Comparison of ENCODE assay signal across 16 cellular contexts in genomic region chr9:90873422-90873821, GRCh38.
"Had no signal": no experiment of that assay in that cellular context is flagged by ENCODE, and none has a peak within 500 bp of the region (broad histone marks: within the 10 kb centered on the region; RNA-seq: fewer than 3 reads in every experiment).

No MANE protein-coding gene starts in this region.

- H3K27me3 ChIP-seq: colonic mucosa, neutrophil, testis, tibial nerve, upper lobe of right lung, vagina had no signal

- H3K27ac ChIP-seq: colonic mucosa, lower lobe of right lung, neutrophil, testis, tibial nerve, upper lobe of right lung, vagina had no signal

- ATAC-seq: lower lobe of right lung; stimulated activated naive B cell treated with anti-CD40 and anti-IgM and Interleukin-4, amounts not matched to agents 10 μg/mL and 1 μg/mL and 100 μg/mL, for 72 hours; stimulated activated naive CD8-positive, alpha-beta T cell treated with anti-CD3 and anti-CD28 coated beads, Interleukin-15, amount 100 ng/mL, for 72 hours; upper lobe of right lung had no signal

- H3K9me3 Mint-ChIP-seq: immature natural killer cell; naive B cell; stimulated activated naive B cell treated with anti-CD40 and anti-IgM and Interleukin-4, amounts not matched to agents 10 μg/mL and 1 μg/mL and 100 μg/mL, for 72 hours; stimulated activated naive CD8-positive, alpha-beta T cell treated with anti-CD3 and anti-CD28 coated beads, Interleukin-15, amount 100 ng/mL, for 72 hours had no signal

- H3K36me3 ChIP-seq: colonic mucosa, left ventricle myocardium inferior, vagina had no signal

- H3K4me1 Mint-ChIP-seq: stimulated activated naive CD8-positive, alpha-beta T cell treated with anti-CD3 and anti-CD28 coated beads, Interleukin-15, amount 100 ng/mL, for 72 hours had no signal

- DNase-seq: colonic mucosa; dermis blood vessel endothelial cell; left ventricle myocardium inferior; lower lobe of right lung; mesendoderm; naive B cell; right cardiac atrium; stimulated activated CD4-positive, alpha-beta T cell treated with anti-CD3 and anti-CD28 coated beads, Interleukin-4, amount 100 ng/mL, for 24 hours; stimulated activated naive B cell treated with anti-CD40 and anti-IgM and Interleukin-4, amounts not matched to agents 10 μg/mL and 1 μg/mL and 100 μg/mL, for 72 hours; stimulated activated naive CD8-positive, alpha-beta T cell treated with anti-CD3 and anti-CD28 coated beads, Interleukin-15, amount 100 ng/mL, for 72 hours; testis; upper lobe of right lung had no signal

- H3K9me3 ChIP-seq: colonic mucosa, left ventricle myocardium inferior, lower lobe of right lung, neutrophil, testis, tibial nerve, upper lobe of right lung, vagina had no signal

- H3K4me3 ChIP-seq: colonic mucosa, left ventricle myocardium inferior, lower lobe of right lung, testis, tibial nerve, upper lobe of right lung, vagina had no signal

- H3K4me3 Mint-ChIP-seq: immature natural killer cell; naive B cell; stimulated activated naive B cell treated with anti-CD40 and anti-IgM and Interleukin-4, amounts not matched to agents 10 μg/mL and 1 μg/mL and 100 μg/mL, for 72 hours; stimulated activated naive CD8-positive, alpha-beta T cell treated with anti-CD3 and anti-CD28 coated beads, Interleukin-15, amount 100 ng/mL, for 72 hours had no signal

- H3K4me1 ChIP-seq: colonic mucosa, left ventricle myocardium inferior, lower lobe of right lung, testis, upper lobe of right lung, vagina had no signal

- H3K27ac Mint-ChIP-seq: stimulated activated naive B cell treated with anti-CD40 and anti-IgM and Interleukin-4, amounts not matched to agents 10 μg/mL and 1 μg/mL and 100 μg/mL, for 72 hours; stimulated activated naive CD8-positive, alpha-beta T cell treated with anti-CD3 and anti-CD28 coated beads, Interleukin-15, amount 100 ng/mL, for 72 hours had no signal

- H3K27me3 Mint-ChIP-seq: naive B cell; stimulated activated naive B cell treated with anti-CD40 and anti-IgM and Interleukin-4, amounts not matched to agents 10 μg/mL and 1 μg/mL and 100 μg/mL, for 72 hours; stimulated activated naive CD8-positive, alpha-beta T cell treated with anti-CD3 and anti-CD28 coated beads, Interleukin-15, amount 100 ng/mL, for 72 hours had no signal
